ENCODE assay signal across 8 cellular contexts in the genomic region with DNA sequence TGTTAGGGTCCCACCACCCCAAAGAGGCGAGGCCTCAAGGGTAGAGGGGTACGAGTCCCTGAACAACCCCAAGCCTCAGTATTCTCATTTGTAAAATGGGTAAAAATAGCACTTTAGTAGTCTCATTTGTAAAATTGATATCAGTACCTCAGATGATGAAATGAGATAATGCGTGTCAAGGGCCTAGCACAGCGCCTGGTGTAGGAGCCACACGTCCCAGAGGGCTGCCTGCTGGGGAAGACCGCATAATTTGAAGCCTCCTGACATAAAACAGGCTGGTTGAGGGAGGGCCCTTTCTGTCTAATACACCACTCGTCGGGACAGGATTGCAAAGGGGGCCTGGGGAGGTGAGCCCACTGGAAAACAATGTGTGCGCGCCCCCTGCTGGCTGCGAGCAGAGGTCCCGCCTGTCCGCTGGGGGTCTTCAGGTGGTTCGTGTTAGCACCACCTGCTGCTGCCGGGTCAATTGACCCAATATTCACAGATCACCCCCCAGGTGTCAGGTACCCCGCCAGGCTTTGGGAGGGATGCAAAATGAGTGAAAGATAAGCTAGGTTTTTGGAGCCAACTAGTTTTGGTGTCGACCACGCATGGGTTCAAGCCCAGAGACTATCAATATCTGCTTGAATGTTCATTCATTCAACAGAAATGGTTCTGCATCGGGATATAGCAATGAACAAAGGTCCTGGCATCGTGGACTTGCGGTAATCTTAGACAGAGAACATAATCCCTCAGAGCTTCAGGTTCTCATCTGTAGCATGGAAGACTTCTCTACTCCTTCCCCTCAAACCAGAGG. TPM values are rescaled to one million over a fixed set of nuclear protein-coding genes. Genes with fewer than 3 reads are reported as not detected.
DNase-seq lines count a peak whose midpoint lies in the region; TF ChIP-seq lines count a peak whose summit lies in the region.

No MANE protein-coding gene starts in this region.

- intact Hi-C loops in dorsolateral prefrontal cortex (cut with DNase I): loop anchor here in 1 of 2 donors (5.0 kb wide), 1 partner anchor 141 kb away; no protein-coding TSS in a partner anchor

- peaks cover 3% of the 10 kb centered on the region for H3K36me3 Mint-ChIP-seq in mesothelial cell of epicardium

- no peak overlapping the region for H3K4me3 ChIP-seq in dorsolateral prefrontal cortex

- H3K27ac Mint-ChIP-seq in mesothelial cell of epicardium: peak overlapping the region; percentile 30

- H3K9me3 Mint-ChIP-seq in mesothelial cell of epicardium: no peaks in the 10 kb centered on the region

- DNase-seq in SKM-1 treated with dmso at 0.1 percent for 144 hours (lab: John Stamatoyannopoulos, UW; ENCODE audit: unreplicated experiment) (peak; percentile 4), SKM-1 (lab: John Stamatoyannopoulos, UW; ENCODE audit: unreplicated experiment) (no peak), NCI-H1436 treated with DMSO at 0.1 percent for 48 hours (lab: John Stamatoyannopoulos, UW) (peak; percentile 91), dorsolateral prefrontal cortex (peak in 5 of 10 donors; percentile 52 to 76 (median 60)), mesothelial cell of epicardium (ENCODE audit: low spot score in 2 of 2, unreplicated experiment in 2 of 2) (peak; percentile 77 to 89), T1000 (lab: John Stamatoyannopoulos, UW) (no peak)
- DNase-seq in activated CD4-positive, alpha-beta T cell treated with anti-CD3 and anti-CD28 coated beads, Interleukin-2, amount 50 U/mL, for 4 hours: peak; percentile 70 to 71
- peak; percentile 64 for DNase-seq in stimulated activated CD8-positive, alpha-beta memory T cell treated with anti-CD3 and anti-CD28 coated beads, Interleukin-4, amount 100 ng/mL, for 24 hours (ENCODE audit: low read depth)

- no peaks in the 10 kb centered on the region for H3K27me3 ChIP-seq in dorsolateral prefrontal cortex

- peak; percentile 60 to 96 (median 90) for TF ChIP-seq CTCF in dorsolateral prefrontal cortex (IDR thresholded peaks at IDR 0.05 in 54 of 56, conservative IDR thresholded peaks at IDR 0.05 in 2 of 56; ENCODE audit: low read depth in 1 of 56, partially characterized antibody in 56 of 56)
- TF ChIP-seq CTCF in mesothelial cell of epicardium (IDR thresholded peaks at IDR 0.05; ENCODE audit: unreplicated experiment): peak; percentile 93

- no peak overlapping the region for H3K4me3 Mint-ChIP-seq in mesothelial cell of epicardium

- peak overlapping the region in 7 of 59 donors; percentile 26 to 37 (median 29) for H3K27ac ChIP-seq in dorsolateral prefrontal cortex

- H3K27me3 Mint-ChIP-seq in mesothelial cell of epicardium (ENCODE audit: low read depth): no peaks in the 10 kb centered on the region

- peaks cover 18% of the 10 kb centered on the region for H3K4me1 Mint-ChIP-seq in mesothelial cell of epicardium

RNA-seq across cellular contexts. Expression of a gene that starts 24.7 kb away (rescaled TPM):
- total RNA-seq in dorsolateral prefrontal cortex (10 to 100 TPM; 30.1 to 62.8 (median 41.3) TPM), mesothelial cell of epicardium (126 to 131 TPM (median 128 TPM) in 3 replicates)

RNA-seq across cellular contexts. Expression of a gene that starts 44.8 kb away (rescaled TPM):
- total RNA-seq in dorsolateral prefrontal cortex (100 to 1,000 TPM in 30 of 120 experiments, 10 to 100 TPM in 90; 63.6 to 149 (median 93.0) TPM), mesothelial cell of epicardium (21.9 to 22.9 TPM (median 22.4 TPM) in 3 replicates)

Comparison
In these comparisons a context has a peak if more than half of its experiments do, and no peak if none do; other contexts are left out.
1. DNase-seq: peak in SKM-1 treated with dmso at 0.1 percent for 144 hours (single experiment), NCI-H1436 treated with DMSO at 0.1 percent for 48 hours (single experiment), activated CD4-positive, alpha-beta T cell treated with anti-CD3 and anti-CD28 coated beads, Interleukin-2, amount 50 U/mL, for 4 hours (2 of 2), mesothelial cell of epicardium (2 of 2) and stimulated activated CD8-positive, alpha-beta memory T cell treated with anti-CD3 and anti-CD28 coated beads, Interleukin-4, amount 100 ng/mL, for 24 hours (single experiment); none in SKM-1 (single experiment) and T1000 (single experiment).